In the genomic region with DNA sequence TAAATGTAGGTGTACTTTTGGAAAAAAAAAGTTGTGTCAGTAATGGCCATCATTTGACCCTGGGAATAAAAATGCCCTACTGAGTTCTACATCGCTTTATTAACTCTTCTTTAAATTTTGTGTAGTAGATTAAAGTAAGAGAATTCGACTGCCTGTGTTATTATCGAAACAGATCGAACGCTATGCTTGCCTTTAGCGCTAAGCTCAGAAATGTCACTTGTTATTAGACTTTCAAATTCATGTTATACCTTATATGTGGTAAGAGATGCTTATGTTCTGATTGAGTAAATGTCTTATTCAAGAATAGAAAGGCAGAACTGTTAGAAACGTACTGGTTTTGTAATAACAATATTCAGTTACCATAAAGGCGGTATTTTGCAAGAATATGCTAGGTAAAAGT, we compare ENCODE assay signal across 9 cellular contexts. TPM values are rescaled to one million over a fixed set of nuclear protein-coding genes. Genes with fewer than 3 reads are reported as not detected.
A peak's percentile ranks its signal among the peaks of the same experiment; 100 is the strongest.
DNase-seq lines count a peak whose midpoint lies in the region; ATAC-seq, FAIRE-seq and TF ChIP-seq lines count a peak whose summit lies in the region.
"Had no signal": no experiment of that assay in that cellular context is flagged by ENCODE, and none has a peak within 500 bp of the region (broad histone marks: within the 10 kb centered on the region; RNA-seq: fewer than 3 reads in every experiment).

No MANE protein-coding gene starts in this region.

- ATAC-seq in HG03520 (IDR thresholded peaks at IDR 0.05; ENCODE audit: unreplicated experiment) = no peak

- H3K79me2 ChIP-seq in keratinocyte (ENCODE audit: control insufficient read depth, insufficient read depth, low read length) = peaks cover 61% of the 10 kb centered on the region

- H3K36me3 ChIP-seq in adrenal gland (replicated peaks in 1 of 2) (no peaks in the 10 kb centered on the region), keratinocyte (ENCODE audit: control insufficient read depth in 2 of 2, extremely low read depth in 1 of 2, insufficient read depth in 2 of 2, low read length in 2 of 2) (no peaks in the 10 kb centered on the region), suprapubic skin (no peaks in the 10 kb centered on the region)

- no peaks in the 10 kb centered on the region for H3K27me3 ChIP-seq in adrenal gland
- H3K27me3 ChIP-seq in keratinocyte (ENCODE audit: control insufficient read depth, extremely low read depth, insufficient read depth, low read length) = no peaks in the 10 kb centered on the region
- H3K27me3 ChIP-seq in suprapubic skin = no peaks in the 10 kb centered on the region

- peak overlapping the region; percentile 97 for H3K4me3 Mint-ChIP-seq in activated CD4-positive, alpha-beta T cell treated with anti-CD3 and anti-CD28 coated beads, Interleukin-2, amount 10 ng/mL, durations not matched to agents 7 days and 5 days

- no peaks in the 10 kb centered on the region for H3K9me1 ChIP-seq in keratinocyte (ENCODE audit: control insufficient read depth, extremely low read depth, insufficient read depth, low read length)

- FAIRE-seq in keratinocyte (lab: Jason Lieb, UNC) = no peak

- POLR2A ChIA-PET in activated CD4-positive, alpha-beta T cell treated with anti-CD3 and anti-CD28 coated beads, Interleukin-2, amount 10 ng/mL, durations not matched to agents 7 days and 5 days (lab: Charles Lee) = interaction anchor here (0.7 to 3.4 kb wide), 2 partner anchors 12 to 16 kb away, joined by 3 to 36 read pairs; no protein-coding TSS in a partner anchor

- H3K9me3 ChIP-seq in adrenal gland (replicated peaks in 1 of 3) = no peaks in the 10 kb centered on the region
- no peaks in the 10 kb centered on the region for H3K9me3 ChIP-seq in keratinocyte (ENCODE audit: control insufficient read depth, low read depth, low read length)
- H3K9me3 ChIP-seq in suprapubic skin = no peaks in the 10 kb centered on the region

- H3K4me1 Mint-ChIP-seq in activated CD4-positive, alpha-beta T cell treated with anti-CD3 and anti-CD28 coated beads, Interleukin-2, amount 10 ng/mL, durations not matched to agents 7 days and 5 days = peaks cover 61% of the 10 kb centered on the region

- intact Hi-C loops in adrenal gland (cut with DNase I) = no loop called here

- H3K9me3 Mint-ChIP-seq in activated CD4-positive, alpha-beta T cell treated with anti-CD3 and anti-CD28 coated beads, Interleukin-2, amount 10 ng/mL, durations not matched to agents 7 days and 5 days = peaks cover 12% of the 10 kb centered on the region

- CTCF ChIA-PET in activated CD4-positive, alpha-beta T cell treated with anti-CD3 and anti-CD28 coated beads, Interleukin-2, amount 10 ng/mL, durations not matched to agents 7 days and 5 days (lab: Charles Lee) = interaction anchor here (1.9 to 3.9 kb wide), 2 partner anchors 9 to 13 kb away, joined by 6 to 27 read pairs; no protein-coding TSS in a partner anchor

- no peak overlapping the region for H2AFZ ChIP-seq in keratinocyte (ENCODE audit: control insufficient read depth, low read length)

- peak overlapping the region; percentile 97 for H3K9ac ChIP-seq in keratinocyte (ENCODE audit: control insufficient read depth, extremely low read depth, insufficient read depth, low read length)

- no peak for TF ChIP-seq EP300 in suprapubic skin (IDR thresholded peaks at IDR 0.05)

- H3K4me2 ChIP-seq in keratinocyte (ENCODE audit: control insufficient read depth, extremely low read depth, insufficient read depth, low read depth, low read length) = peak overlapping the region; percentile 84

- no peaks in the 10 kb centered on the region for H4K20me1 ChIP-seq in keratinocyte (ENCODE audit: control insufficient read depth, extremely low read depth, insufficient read depth, low read length)

- H3K4me3 ChIP-seq in adrenal gland (peak overlapping the region in 2 of 4 donors; percentile 79 to 89), keratinocyte (ENCODE audit: control insufficient read depth in 2 of 3, extremely low read depth in 1 of 3, insufficient read depth in 2 of 3, low read depth in 1 of 3, low read length in 3 of 3) (peak overlapping the region; percentile 89 to 92 (median 91)), suprapubic skin (peak overlapping the region; percentile 86)

- H3K4me1 ChIP-seq in adrenal gland (replicated peaks in 1 of 2) (peaks cover 15 to 42% of the 10 kb centered on the region in 2 donors), keratinocyte (ENCODE audit: control insufficient read depth, extremely low read depth, insufficient read depth, low read length) (peaks cover 32% of the 10 kb centered on the region), suprapubic skin (peaks cover 43% of the 10 kb centered on the region)

- TF ChIP-seq POLR2A in adrenal gland (IDR thresholded peaks at IDR 0.05) (no peak), suprapubic skin (IDR thresholded peaks at IDR 0.05) (no peak)

- dilution Hi-C loops in keratinocyte (cut with MboI; ENCODE audit: extremely low pct_ligation_motif_present, low sequenced_read_pairs) = no loop called here

- TF ChIP-seq CTCF in adrenal gland (IDR thresholded peaks at IDR 0.05) (no peak), keratinocyte (optimal IDR thresholded peaks at IDR 0.05 in 1 of 3, IDR thresholded peaks at IDR 0.05 in 1 of 3, conservative IDR thresholded peaks at IDR 0.05 in 1 of 3; ENCODE audit: extremely low read depth in 1 of 3, insufficient read depth in 2 of 3, low read length in 3 of 3) (no peak), suprapubic skin (IDR thresholded peaks at IDR 0.05) (no peak)

- H3K27ac Mint-ChIP-seq in activated CD4-positive, alpha-beta T cell treated with anti-CD3 and anti-CD28 coated beads, Interleukin-2, amount 10 ng/mL, durations not matched to agents 7 days and 5 days = peak overlapping the region; percentile 96

- peaks cover 64% of the 10 kb centered on the region for H3K36me3 Mint-ChIP-seq in activated CD4-positive, alpha-beta T cell treated with anti-CD3 and anti-CD28 coated beads, Interleukin-2, amount 10 ng/mL, durations not matched to agents 7 days and 5 days (ENCODE audit: low read depth)

- WGBS in adrenal gland, 4 donors = 39 to 54% (median 53%) methylated on average over 8 of the region's 8 CpGs
- WGBS in suprapubic skin = 53% methylated on average over 8 of the region's 8 CpGs

- DNase-seq in activated CD4-positive, alpha-beta T cell treated with anti-CD3 and anti-CD28 coated beads, Interleukin-2, amount 10 ng/mL, durations not matched to agents 7 days and 5 days = no peak
- DNase-seq in activated CD4-positive, alpha-beta T cell treated with anti-CD3 and anti-CD28 coated beads for 4 hours = no peak
- DNase-seq in adrenal gland = no peak
- no peak for DNase-seq in keratinocyte (ENCODE audit: low read depth, low spot score)
- no peak for DNase-seq in suprapubic skin (ENCODE audit: low spot score in 2 of 2)
- no peak for DNase-seq in anterior cingulate cortex (lab: John Stamatoyannopoulos, UW)
- no peak for DNase-seq in SHP77 treated with DMSO at 0.1 percent for 48 hours (lab: John Stamatoyannopoulos, UW)
- DNase-seq: SIG-M5 had no signal

- H3K27me3 Mint-ChIP-seq in activated CD4-positive, alpha-beta T cell treated with anti-CD3 and anti-CD28 coated beads, Interleukin-2, amount 10 ng/mL, durations not matched to agents 7 days and 5 days = peaks cover 1% of the 10 kb centered on the region

- H3K27ac ChIP-seq in adrenal gland = peak overlapping the region; percentile 77 to 95 (median 94)
- H3K27ac ChIP-seq in keratinocyte (ENCODE audit: control insufficient read depth, insufficient read depth, low read length) = peak overlapping the region; percentile 93
- peak overlapping the region; percentile 99 for H3K27ac ChIP-seq in suprapubic skin

RNA-seq across cellular contexts. Expression of a gene that starts 1.4 kb away (rescaled TPM):
- total RNA-seq in activated CD4-positive, alpha-beta T cell treated with anti-CD3 and anti-CD28 coated beads, Interleukin-2, amount 10 ng/mL, durations not matched to agents 7 days and 5 days = 100 to 1,000 TPM; 140 to 181 TPM
- 100 to 1,000 TPM in 4 of 8 donors, 10 to 100 TPM in 4; 83.8 to 174 (median 106) TPM for total RNA-seq in adrenal gland
- polyA plus RNA-seq in adrenal gland = 100 to 1,000 TPM in 1 of 3 donors, 10 to 100 TPM in 2; 62.4 to 195 (median 73.5) TPM
- polyA plus RNA-seq in keratinocyte = 168 to 260 TPM (median 219 TPM) in 3 replicates
- 138 TPM for polyA plus RNA-seq in keratinocyte (2011; ENCODE audit: low read depth)
- 203 and 359 TPM in 2 replicates for polyA plus RNA-seq in keratinocyte (2011; cell fraction: cytosol; rRNA removed)
- 230 and 294 TPM in 2 replicates for polyA plus RNA-seq in keratinocyte (2011; cell fraction: nucleus; rRNA removed)
- polyA plus RNA-seq in keratinocyte (2012; ENCODE audit: low replicate concordance) = 186 and 192 TPM in 2 replicates
- polyA minus RNA-seq in keratinocyte = 8.8 to 123 TPM (median 69.9 TPM) in 3 replicates
- polyA minus RNA-seq in keratinocyte (2011; cell fraction: cytosol; rRNA and poly(A)+ RNA removed) = 138 TPM
- polyA minus RNA-seq in keratinocyte (2011; cell fraction: nucleus; rRNA and poly(A)+ RNA removed) = 92.7 and 216 TPM in 2 replicates
- 10 to 100 TPM; 60.1 to 84.9 (median 65.2) TPM for total RNA-seq in suprapubic skin
